ENCODE assay signal across 18 cellular contexts in genomic region chr6:3755637-3756515, GRCh38. TPM values are rescaled to one million over a fixed set of nuclear protein-coding genes. Genes with fewer than 3 reads are reported as not detected.
DNase-seq lines count a peak whose midpoint lies in the region; ATAC-seq, FAIRE-seq and TF ChIP-seq lines count a peak whose summit lies in the region.
"Had no signal": no experiment of that assay in that cellular context is flagged by ENCODE, and none has a peak within 500 bp of the region (broad histone marks: within the 10 kb centered on the region; RNA-seq: fewer than 3 reads in every experiment).

No MANE protein-coding gene starts in this region.

- no peaks in the 10 kb centered on the region for H3K9me3 Mint-ChIP-seq in naive B cell
- no peaks in the 10 kb centered on the region for H3K9me3 Mint-ChIP-seq in activated CD4-positive, alpha-beta memory T cell treated with anti-CD3 and anti-CD28 coated beads for 36 hours
- H3K9me3 Mint-ChIP-seq: activated naive CD4-positive, alpha-beta T cell treated with anti-CD3 and anti-CD28 coated beads, Interleukin-2, amount 50 U/mL, for 24 hours had no signal

- peaks cover 0 to 17% (median 10%) of the 10 kb centered on the region in 3 donors for H3K27me3 Mint-ChIP-seq in naive B cell
- H3K27me3 Mint-ChIP-seq in activated CD4-positive, alpha-beta memory T cell treated with anti-CD3 and anti-CD28 coated beads for 36 hours = peaks cover 20% of the 10 kb centered on the region

- peak overlapping the region in 4 of 6 donors; percentile 15 to 58 (median 47) for H3K27ac Mint-ChIP-seq in naive B cell
- no peak overlapping the region for H3K27ac Mint-ChIP-seq in activated CD4-positive, alpha-beta memory T cell treated with anti-CD3 and anti-CD28 coated beads for 36 hours
- H3K27ac Mint-ChIP-seq: activated naive CD4-positive, alpha-beta T cell treated with anti-CD3 and anti-CD28 coated beads, Interleukin-2, amount 50 U/mL, for 24 hours had no signal

- CTCF ChIA-PET in activated CD4-positive, alpha-beta memory T cell treated with anti-CD3 and anti-CD28 coated beads for 36 hours (lab: Charles Lee) = interaction anchor here (0.8 to 2.1 kb wide), 4 partner anchors 13 to 133 kb away, joined by 3 to 9 read pairs (median 4); no protein-coding TSS in a partner anchor

- intact Hi-C loops in activated CD4-positive, alpha-beta memory T cell treated with anti-CD3 and anti-CD28 coated beads for 36 hours (cut with micrococcal nuclease) = no loop called here

- TF ChIP-seq POLR2A in GM12892 (IDR thresholded peaks at IDR 0.05; ENCODE audit: low read depth, low read length) = no peak

- FAIRE-seq in GM12892 (lab: Jason Lieb, UNC) = no peak
- FAIRE-seq: GM12878, islet of Langerhans had no signal

- POLR2A ChIA-PET in activated CD4-positive, alpha-beta memory T cell treated with anti-CD3 and anti-CD28 coated beads for 36 hours (lab: Charles Lee) = no interaction called here

- H3K4me3 Mint-ChIP-seq in naive B cell = peak overlapping the region in 4 of 8 donors; percentile 32 to 53 (median 40)
- no peak overlapping the region for H3K4me3 Mint-ChIP-seq in activated CD4-positive, alpha-beta memory T cell treated with anti-CD3 and anti-CD28 coated beads for 36 hours
- H3K4me3 Mint-ChIP-seq: activated naive CD4-positive, alpha-beta T cell treated with anti-CD3 and anti-CD28 coated beads, Interleukin-2, amount 50 U/mL, for 24 hours had no signal

- H3K36me3 Mint-ChIP-seq in naive B cell = no peaks in the 10 kb centered on the region
- H3K36me3 Mint-ChIP-seq in activated CD4-positive, alpha-beta memory T cell treated with anti-CD3 and anti-CD28 coated beads for 36 hours = no peaks in the 10 kb centered on the region
- H3K36me3 Mint-ChIP-seq: activated naive CD4-positive, alpha-beta T cell treated with anti-CD3 and anti-CD28 coated beads, Interleukin-2, amount 50 U/mL, for 24 hours had no signal

- DNase-seq in DMS53 treated with DMSO at 0.1 percent for 48 hours (lab: John Stamatoyannopoulos, UW; ENCODE audit: unreplicated experiment) (peak; percentile 35), NCI-H1105 treated with DMSO at 0.1 percent for 48 hours (lab: John Stamatoyannopoulos, UW) (peak; percentile 86), RPMI8226 (peak; percentile 41), naive B cell (no peak), SKM-1 treated with dmso at 0.1 percent for 144 hours (lab: John Stamatoyannopoulos, UW; ENCODE audit: unreplicated experiment) (no peak), GM12892 (ENCODE audit: insufficient read length) (no peak), midbrain (lab: John Stamatoyannopoulos, UW) (no peak)
- no peak for DNase-seq in activated CD4-positive, alpha-beta memory T cell treated with anti-CD3 and anti-CD28 coated beads for 36 hours
- DNase-seq: AML-193; foreskin melanocyte; mucosa of descending colon; NCI-H1694 treated with DMSO at 0.1 percent for 48 hours; stimulated activated CD4-positive, alpha-beta T cell treated with anti-CD3 and anti-CD28 coated beads, Interleukin-2, amount 100 ng/mL, for 24 hours; SW 1271; upper lobe of left lung had no signal

- no peak for ATAC-seq in naive B cell (ENCODE audit: low read depth in 2 of 2)
- ATAC-seq: GM12878, mucosa of descending colon had no signal

- peaks cover 13 to 22% (median 19%) of the 10 kb centered on the region in 3 donors for H3K4me1 Mint-ChIP-seq in naive B cell
- peaks cover 3% of the 10 kb centered on the region for H3K4me1 Mint-ChIP-seq in activated CD4-positive, alpha-beta memory T cell treated with anti-CD3 and anti-CD28 coated beads for 36 hours (ENCODE audit: low read depth)

RNA-seq across cellular contexts. Expression of gene PXDC1, which starts 4.4 kb away (rescaled TPM):
- polyA plus RNA-seq in naive B cell (ENCODE audit: low read depth in 6 of 6) = 1 to 10 TPM in 2 of 6 donors, under 1 TPM in 3, not detected in 1; 0.44 to 3.1 (median 0.97) TPM
- polyA plus RNA-seq in GM12892 (2012; ENCODE audit: missing spikeins) = 1.9 TPM
- total RNA-seq in activated CD4-positive, alpha-beta memory T cell treated with anti-CD3 and anti-CD28 coated beads for 36 hours = 1 to 10 TPM; 3.9 to 4.8 TPM

Comparison
In these comparisons a context has a peak if more than half of its experiments do, and no peak if none do; other contexts are left out.
1. DNase-seq: peak in DMS53 treated with DMSO at 0.1 percent for 48 hours (single experiment), NCI-H1105 treated with DMSO at 0.1 percent for 48 hours (single experiment) and RPMI8226 (single experiment); none in naive B cell (single experiment), SKM-1 treated with dmso at 0.1 percent for 144 hours (single experiment), GM12892 (single experiment), midbrain (single experiment) and activated CD4-positive, alpha-beta memory T cell treated with anti-CD3 and anti-CD28 coated beads for 36 hours (single experiment).